1 cellular context compared by ENCODE assay signal in genomic region chr12:63862187-63863107, GRCh38.
A peak's percentile ranks its signal among the peaks of the same experiment; 100 is the strongest.
TF ChIP-seq lines count a peak whose summit lies in the region.

No MANE protein-coding gene starts in this region.

TF ChIP-seq in HCT116, 20 proteins besides CTCF, POLR2A, EP300 and RAD21 (continued from another document):
- TF ChIP-seq ZFX (IDR thresholded peaks at IDR 0.05), result peak; percentile 42; the same call in 1 of the 2 replicates
- TF ChIP-seq YY1 (IDR thresholded peaks at IDR 0.05; ENCODE audit: extremely low read depth, insufficient replicate concordance, low read depth, low read length), result no peak
- TF ChIP-seq CEBPB (IDR thresholded peaks at IDR 0.05; ENCODE audit: low read depth), result peak; percentile 16; the same call in 1 of the 2 replicates
- peak; percentile 38; the same call in 1 of the 2 replicates for TF ChIP-seq MAX (IDR thresholded peaks at IDR 0.05)
- 0 out of 2 replicates have a peak, but pooled peaks have one; percentile 20 for TF ChIP-seq JUND (IDR thresholded peaks at IDR 0.05)
- TF ChIP-seq EGR1 (IDR thresholded peaks at IDR 0.05; ENCODE audit: low read depth), result peak; percentile 75
- no peak for TF ChIP-seq EZH2phosphoT487 (IDR thresholded peaks at IDR 0.05; ENCODE audit: borderline replicate concordance)
TF ChIP-seq in HCT116: peak in this region for 9.
